ENCODE assay signal across 27 cellular contexts in genomic region chr15:101318810-101319200, GRCh38. TPM values are rescaled to one million over a fixed set of nuclear protein-coding genes. Genes with fewer than 3 reads are reported as not detected.
A peak's percentile ranks its signal among the peaks of the same experiment; 100 is the strongest.
DNase-seq lines count a peak whose midpoint lies in the region; FAIRE-seq and TF ChIP-seq lines count a peak whose summit lies in the region.
"Had no signal": no experiment of that assay in that cellular context is flagged by ENCODE, and none has a peak within 500 bp of the region (broad histone marks: within the 10 kb centered on the region; RNA-seq: fewer than 3 reads in every experiment).

No MANE protein-coding gene starts in this region.

- no peaks in the 10 kb centered on the region for H3K36me3 Mint-ChIP-seq in neural progenitor cell
- H3K36me3 Mint-ChIP-seq: activated naive CD4-positive, alpha-beta T cell treated with anti-CD3 and anti-CD28 coated beads, Interleukin-2, amount 10 ng/mL, durations not matched to agents 7 days and 5 days; brain had no signal

- TF ChIP-seq CTCF in HEK293 (tag by site-specific recombination; IDR thresholded peaks at IDR 0.05): no peak
- no peak for TF ChIP-seq CTCF in NB4 (IDR thresholded peaks at IDR 0.05; ENCODE audit: low read depth, low read length)
- TF ChIP-seq CTCF in neural progenitor cell (IDR thresholded peaks at IDR 0.05): no peak
- no peak for TF ChIP-seq CTCF in coronary artery (IDR thresholded peaks at IDR 0.05)
- no peak for TF ChIP-seq CTCF in kidney (IDR thresholded peaks at IDR 0.05; ENCODE audit: borderline replicate concordance, extremely low read depth, insufficient read depth)

- H3K4me3 Mint-ChIP-seq in neural progenitor cell: no peak overlapping the region
- H3K4me3 Mint-ChIP-seq: activated naive CD4-positive, alpha-beta T cell treated with anti-CD3 and anti-CD28 coated beads, Interleukin-2, amount 10 ng/mL, durations not matched to agents 7 days and 5 days; brain; T-helper 1 cell treated with Interleukin-12 subunit alpha and Interleukin-12 subunit beta and Interleukin-4 antibody, amounts not matched to agents 30 μg/mL and 1 μg/mL, for 36 hours had no signal

- no peak overlapping the region for H2AFZ ChIP-seq in neural progenitor cell (replicated peaks)

- H3K27ac Mint-ChIP-seq in neural progenitor cell: no peak overlapping the region
- H3K27ac Mint-ChIP-seq: activated naive CD4-positive, alpha-beta T cell treated with anti-CD3 and anti-CD28 coated beads, Interleukin-2, amount 10 ng/mL, durations not matched to agents 7 days and 5 days; brain; T-helper 1 cell treated with Interleukin-12 subunit alpha and Interleukin-12 subunit beta and Interleukin-4 antibody, amounts not matched to agents 30 μg/mL and 1 μg/mL, for 36 hours had no signal

- TF ChIP-seq POLR2A in NB4 (IDR thresholded peaks at IDR 0.05; ENCODE audit: extremely low read depth, insufficient read length): no peak

- H4K20me1 ChIP-seq in neural progenitor cell (ENCODE audit: low read depth): no peaks in the 10 kb centered on the region

- H3K36me3 ChIP-seq in HEK293 (ENCODE audit: control insufficient read depth in 2 of 2, insufficient read depth in 1 of 2, low read length in 2 of 2) (peaks cover 13 to 72% of the 10 kb centered on the region in 2 experiments; a peak in 2 of 3 replicates), neural progenitor cell (no peaks in the 10 kb centered on the region), kidney (ENCODE audit: control insufficient read depth in 1 of 2, insufficient read depth in 2 of 2, low read length in 2 of 2) (no peaks in the 10 kb centered on the region)
- H3K36me3 ChIP-seq: esophagus squamous epithelium, left lung, SJSA1, tibial nerve had no signal

- H3K79me2 ChIP-seq in neural progenitor cell (ENCODE audit: low read depth): no peaks in the 10 kb centered on the region

- POLR2A ChIA-PET in HEK293 (lab: Yijun Ruan, JAX): no interaction called here

- no peaks in the 10 kb centered on the region for H3F3A ChIP-seq in neural progenitor cell (ENCODE audit: low read depth)

- intact Hi-C loops in kidney (cut with DNase I): no loop called here

- H3K4me2 ChIP-seq in neural progenitor cell: no peak overlapping the region

- DNase-seq in NB4 (ENCODE audit: low read depth) (peak; percentile 35), iPS-NIHi7 (ENCODE audit: extremely low spot score) (peak; percentile 42), neural progenitor cell (ENCODE audit: low spot score) (peak; percentile 72), coronary artery (ENCODE audit: low spot score) (no peak), T-helper 1 cell (no peak), kidney (no peak)
- DNase-seq: activated CD4-positive, alpha-beta T cell treated with anti-CD3 and anti-CD28 coated beads, Interleukin-2, amount 50 U/mL, for 48 hours; activated naive CD4-positive, alpha-beta T cell treated with anti-CD3 and anti-CD28 coated beads, Interleukin-2, amount 10 ng/mL, durations not matched to agents 7 days and 5 days; C1 segment of cervical spinal cord; cerebellar nuclear complex; COR-L47; esophagus squamous epithelium; foreskin melanocyte; HCEC 1CT; heart right ventricle; left lung; NCI-H1694; NCI-H748 treated with DMSO at 0.1 percent for 48 hours; stimulated activated CD4-positive, alpha-beta T cell treated with anti-CD3 and anti-CD28 coated beads, Interleukin-15, amount 100 ng/mL, for 24 hours; stimulated activated CD4-positive, alpha-beta T cell treated with anti-CD3 and anti-CD28 coated beads, Interleukin-4, amount 100 ng/mL, for 4 hours had no signal

- no peak for FAIRE-seq in kidney (lab: Jason Lieb, UNC)
- FAIRE-seq: endometrium, TTC549 had no signal

- H3K27ac ChIP-seq in HEK293 (ENCODE audit: extremely low read depth, low read depth, low read length) (no peak overlapping the region), neural progenitor cell (no peak overlapping the region), coronary artery (no peak overlapping the region), kidney (ENCODE audit: low read depth in 2 of 2, low read length in 2 of 2) (no peak overlapping the region)
- H3K27ac ChIP-seq: heart right ventricle, left lung, SJSA1, tibial nerve had no signal

- H3K4me1 Mint-ChIP-seq in neural progenitor cell: no peaks in the 10 kb centered on the region

- CTCF ChIA-PET in HEK293 (lab: Yijun Ruan, JAX): interaction anchor here (0.5 to 0.6 kb wide), 2 partner anchors 43 to 386 kb away, joined by 3 read pairs; no protein-coding TSS in a partner anchor

- no peaks in the 10 kb centered on the region for H3K9me3 Mint-ChIP-seq in neural progenitor cell
- H3K9me3 Mint-ChIP-seq: activated naive CD4-positive, alpha-beta T cell treated with anti-CD3 and anti-CD28 coated beads, Interleukin-2, amount 10 ng/mL, durations not matched to agents 7 days and 5 days; brain; T-helper 1 cell treated with Interleukin-12 subunit alpha and Interleukin-12 subunit beta and Interleukin-4 antibody, amounts not matched to agents 30 μg/mL and 1 μg/mL, for 36 hours had no signal

- H3K4me3 ChIP-seq in HEK293 (ENCODE audit: low read depth, low read length) (no peak overlapping the region), NB4 (ENCODE audit: low read depth, low read length) (no peak overlapping the region), neural progenitor cell (no peak overlapping the region), coronary artery (no peak overlapping the region), kidney (ENCODE audit: low read length in 2 of 2) (no peak overlapping the region)
- H3K4me3 ChIP-seq: esophagus squamous epithelium, heart right ventricle, left lung, SJSA1, tibial nerve had no signal

- H3K27me3 ChIP-seq in neural progenitor cell: peaks cover 14% of the 10 kb centered on the region

- peaks cover 22% of the 10 kb centered on the region for H3K27me3 Mint-ChIP-seq in neural progenitor cell (ENCODE audit: insufficient read depth, low read depth)

- no peak overlapping the region for H3K9ac ChIP-seq in neural progenitor cell
- H3K9ac ChIP-seq in kidney (ENCODE audit: low read length in 2 of 2): no peak overlapping the region

- no peaks in the 10 kb centered on the region for H3K4me1 ChIP-seq in HEK293 (ENCODE audit: control insufficient read depth, insufficient read depth, low read length)
- no peaks in the 10 kb centered on the region for H3K4me1 ChIP-seq in neural progenitor cell
- peaks cover 0 to 2% of the 10 kb centered on the region in 2 donors for H3K4me1 ChIP-seq in kidney (ENCODE audit: control insufficient read depth in 1 of 2, insufficient read depth in 1 of 2, low read depth in 1 of 2, low read length in 2 of 2)
- H3K4me1 ChIP-seq: SJSA1, tibial nerve had no signal

- no peaks in the 10 kb centered on the region for H3K9me3 ChIP-seq in HEK293 (ENCODE audit: control insufficient read depth, insufficient read depth, low read depth, low read length)
- H3K9me3 ChIP-seq in neural progenitor cell (ENCODE audit: low read depth): no peaks in the 10 kb centered on the region
- H3K9me3 ChIP-seq in kidney (ENCODE audit: control insufficient read depth in 1 of 2, low read length in 2 of 2): no peaks in the 10 kb centered on the region
- H3K9me3 ChIP-seq: esophagus squamous epithelium, heart right ventricle, left lung, SJSA1, tibial nerve had no signal

TF ChIP-seq in HEK293, 187 proteins besides CTCF, POLR2A, EP300 and RAD21:
- no peak for TF ChIP-seq PRDM1 (tag by site-specific recombination; IDR thresholded peaks at IDR 0.05)
- TF ChIP-seq REST (tag by site-specific recombination; IDR thresholded peaks at IDR 0.05): peak; percentile 84
- TF ChIP-seq ZNF561 (tag by site-specific recombination; IDR thresholded peaks at IDR 0.05; ENCODE audit: borderline replicate concordance): no peak

RNA-seq across cellular contexts. Expression of gene SNRPA1, which starts 23.8 kb away (rescaled TPM):
- total RNA-seq in neural progenitor cell (ENCODE audit: low replicate concordance) (64.6 and 98.0 TPM in 2 replicates), kidney (44.9 TPM)
- polyA plus RNA-seq in kidney (ENCODE audit: insufficient read depth, low read depth, low replicate concordance): 40.0 TPM

RNA-seq across cellular contexts. Expression of gene SELENOS, which starts 41.5 kb away (rescaled TPM):
- total RNA-seq in neural progenitor cell (ENCODE audit: low replicate concordance) (26.0 and 39.1 TPM in 2 replicates), kidney (66.0 TPM)
- polyA plus RNA-seq in kidney (ENCODE audit: insufficient read depth, low read depth, low replicate concordance): 99.0 TPM

Comparison
In these comparisons a context has a peak if more than half of its experiments do, and no peak if none do; other contexts are left out.
1. DNase-seq: peak in NB4 (single experiment), iPS-NIHi7 (single experiment) and neural progenitor cell (single experiment); none in coronary artery (single experiment), T-helper 1 cell (0 of 5) and kidney (single experiment).